ENCODE assay signal across 1 cellular context in the genomic region with DNA sequence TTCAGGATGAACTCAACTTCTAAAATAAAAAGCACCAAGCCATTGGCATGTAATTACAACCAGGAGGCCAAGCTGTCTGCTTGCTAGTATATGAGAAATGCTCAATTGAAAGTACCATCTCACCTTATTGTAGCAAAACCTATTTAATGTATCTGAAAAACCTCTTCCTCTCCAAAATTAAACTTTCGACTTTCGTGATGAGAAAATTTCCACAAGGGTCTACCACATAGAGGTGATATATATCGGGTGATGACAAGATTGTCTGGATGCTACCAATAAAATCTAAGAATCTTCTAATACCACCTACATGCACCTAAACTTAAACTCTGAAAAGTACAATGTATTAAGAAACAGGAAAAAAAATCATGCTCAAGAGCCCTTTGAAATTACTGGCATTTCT.
TF ChIP-seq lines count a peak whose summit lies in the region.

No MANE protein-coding gene starts in this region.

TF ChIP-seq in WTC11, 78 proteins besides CTCF, POLR2A, EP300 and RAD21 (continued from another document):
- no peak for TF ChIP-seq ERG (CRISPR knock-in tag; IDR thresholded peaks at IDR 0.05)
- TF ChIP-seq ATF2 (CRISPR knock-in tag; IDR thresholded peaks at IDR 0.05; ENCODE audit: borderline replicate concordance, low read depth) = no peak
- TF ChIP-seq, protein P1, sequence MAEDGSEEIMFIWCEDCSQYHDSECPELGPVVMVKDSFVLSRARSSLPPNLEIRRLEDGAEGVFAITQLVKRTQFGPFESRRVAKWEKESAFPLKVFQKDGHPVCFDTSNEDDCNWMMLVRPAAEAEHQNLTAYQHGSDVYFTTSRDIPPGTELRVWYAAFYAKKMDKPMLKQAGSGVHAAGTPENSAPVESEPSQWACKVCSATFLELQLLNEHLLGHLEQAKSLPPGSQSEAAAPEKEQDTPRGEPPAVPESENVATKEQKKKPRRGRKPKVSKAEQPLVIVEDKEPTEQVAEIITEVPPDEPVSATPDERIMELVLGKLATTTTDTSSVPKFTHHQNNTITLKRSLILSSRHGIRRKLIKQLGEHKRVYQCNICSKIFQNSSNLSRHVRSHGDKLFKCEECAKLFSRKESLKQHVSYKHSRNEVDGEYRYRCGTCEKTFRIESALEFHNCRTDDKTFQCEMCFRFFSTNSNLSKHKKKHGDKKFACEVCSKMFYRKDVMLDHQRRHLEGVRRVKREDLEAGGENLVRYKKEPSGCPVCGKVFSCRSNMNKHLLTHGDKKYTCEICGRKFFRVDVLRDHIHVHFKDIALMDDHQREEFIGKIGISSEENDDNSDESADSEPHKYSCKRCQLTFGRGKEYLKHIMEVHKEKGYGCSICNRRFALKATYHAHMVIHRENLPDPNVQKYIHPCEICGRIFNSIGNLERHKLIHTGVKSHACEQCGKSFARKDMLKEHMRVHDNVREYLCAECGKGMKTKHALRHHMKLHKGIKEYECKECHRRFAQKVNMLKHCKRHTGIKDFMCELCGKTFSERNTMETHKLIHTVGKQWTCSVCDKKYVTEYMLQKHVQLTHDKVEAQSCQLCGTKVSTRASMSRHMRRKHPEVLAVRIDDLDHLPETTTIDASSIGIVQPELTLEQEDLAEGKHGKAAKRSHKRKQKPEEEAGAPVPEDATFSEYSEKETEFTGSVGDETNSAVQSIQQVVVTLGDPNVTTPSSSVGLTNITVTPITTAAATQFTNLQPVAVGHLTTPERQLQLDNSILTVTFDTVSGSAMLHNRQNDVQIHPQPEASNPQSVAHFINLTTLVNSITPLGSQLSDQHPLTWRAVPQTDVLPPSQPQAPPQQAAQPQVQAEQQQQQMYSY (CRISPR knock-in tag; IDR thresholded peaks at IDR 0.05) = no peak
- TF ChIP-seq, protein P2, sequence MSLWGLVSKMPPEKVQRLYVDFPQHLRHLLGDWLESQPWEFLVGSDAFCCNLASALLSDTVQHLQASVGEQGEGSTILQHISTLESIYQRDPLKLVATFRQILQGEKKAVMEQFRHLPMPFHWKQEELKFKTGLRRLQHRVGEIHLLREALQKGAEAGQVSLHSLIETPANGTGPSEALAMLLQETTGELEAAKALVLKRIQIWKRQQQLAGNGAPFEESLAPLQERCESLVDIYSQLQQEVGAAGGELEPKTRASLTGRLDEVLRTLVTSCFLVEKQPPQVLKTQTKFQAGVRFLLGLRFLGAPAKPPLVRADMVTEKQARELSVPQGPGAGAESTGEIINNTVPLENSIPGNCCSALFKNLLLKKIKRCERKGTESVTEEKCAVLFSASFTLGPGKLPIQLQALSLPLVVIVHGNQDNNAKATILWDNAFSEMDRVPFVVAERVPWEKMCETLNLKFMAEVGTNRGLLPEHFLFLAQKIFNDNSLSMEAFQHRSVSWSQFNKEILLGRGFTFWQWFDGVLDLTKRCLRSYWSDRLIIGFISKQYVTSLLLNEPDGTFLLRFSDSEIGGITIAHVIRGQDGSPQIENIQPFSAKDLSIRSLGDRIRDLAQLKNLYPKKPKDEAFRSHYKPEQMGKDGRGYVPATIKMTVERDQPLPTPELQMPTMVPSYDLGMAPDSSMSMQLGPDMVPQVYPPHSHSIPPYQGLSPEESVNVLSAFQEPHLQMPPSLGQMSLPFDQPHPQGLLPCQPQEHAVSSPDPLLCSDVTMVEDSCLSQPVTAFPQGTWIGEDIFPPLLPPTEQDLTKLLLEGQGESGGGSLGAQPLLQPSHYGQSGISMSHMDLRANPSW (CRISPR knock-in tag; conservative IDR thresholded peaks at IDR 0.05; ENCODE audit: low read depth) = no peak
- TF ChIP-seq, protein P3, sequence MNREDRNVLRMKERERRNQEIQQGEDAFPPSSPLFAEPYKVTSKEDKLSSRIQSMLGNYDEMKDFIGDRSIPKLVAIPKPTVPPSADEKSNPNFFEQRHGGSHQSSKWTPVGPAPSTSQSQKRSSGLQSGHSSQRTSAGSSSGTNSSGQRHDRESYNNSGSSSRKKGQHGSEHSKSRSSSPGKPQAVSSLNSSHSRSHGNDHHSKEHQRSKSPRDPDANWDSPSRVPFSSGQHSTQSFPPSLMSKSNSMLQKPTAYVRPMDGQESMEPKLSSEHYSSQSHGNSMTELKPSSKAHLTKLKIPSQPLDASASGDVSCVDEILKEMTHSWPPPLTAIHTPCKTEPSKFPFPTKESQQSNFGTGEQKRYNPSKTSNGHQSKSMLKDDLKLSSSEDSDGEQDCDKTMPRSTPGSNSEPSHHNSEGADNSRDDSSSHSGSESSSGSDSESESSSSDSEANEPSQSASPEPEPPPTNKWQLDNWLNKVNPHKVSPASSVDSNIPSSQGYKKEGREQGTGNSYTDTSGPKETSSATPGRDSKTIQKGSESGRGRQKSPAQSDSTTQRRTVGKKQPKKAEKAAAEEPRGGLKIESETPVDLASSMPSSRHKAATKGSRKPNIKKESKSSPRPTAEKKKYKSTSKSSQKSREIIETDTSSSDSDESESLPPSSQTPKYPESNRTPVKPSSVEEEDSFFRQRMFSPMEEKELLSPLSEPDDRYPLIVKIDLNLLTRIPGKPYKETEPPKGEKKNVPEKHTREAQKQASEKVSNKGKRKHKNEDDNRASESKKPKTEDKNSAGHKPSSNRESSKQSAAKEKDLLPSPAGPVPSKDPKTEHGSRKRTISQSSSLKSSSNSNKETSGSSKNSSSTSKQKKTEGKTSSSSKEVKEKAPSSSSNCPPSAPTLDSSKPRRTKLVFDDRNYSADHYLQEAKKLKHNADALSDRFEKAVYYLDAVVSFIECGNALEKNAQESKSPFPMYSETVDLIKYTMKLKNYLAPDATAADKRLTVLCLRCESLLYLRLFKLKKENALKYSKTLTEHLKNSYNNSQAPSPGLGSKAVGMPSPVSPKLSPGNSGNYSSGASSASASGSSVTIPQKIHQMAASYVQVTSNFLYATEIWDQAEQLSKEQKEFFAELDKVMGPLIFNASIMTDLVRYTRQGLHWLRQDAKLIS (CRISPR knock-in tag; IDR thresholded peaks at IDR 0.05; ENCODE audit: borderline replicate concordance) = no peak
- no peak for TF ChIP-seq NR2C2 (CRISPR knock-in tag; IDR thresholded peaks at IDR 0.05)
- TF ChIP-seq PRRX2 (CRISPR knock-in tag; IDR thresholded peaks at IDR 0.05) = no peak
- TF ChIP-seq, protein P4, sequence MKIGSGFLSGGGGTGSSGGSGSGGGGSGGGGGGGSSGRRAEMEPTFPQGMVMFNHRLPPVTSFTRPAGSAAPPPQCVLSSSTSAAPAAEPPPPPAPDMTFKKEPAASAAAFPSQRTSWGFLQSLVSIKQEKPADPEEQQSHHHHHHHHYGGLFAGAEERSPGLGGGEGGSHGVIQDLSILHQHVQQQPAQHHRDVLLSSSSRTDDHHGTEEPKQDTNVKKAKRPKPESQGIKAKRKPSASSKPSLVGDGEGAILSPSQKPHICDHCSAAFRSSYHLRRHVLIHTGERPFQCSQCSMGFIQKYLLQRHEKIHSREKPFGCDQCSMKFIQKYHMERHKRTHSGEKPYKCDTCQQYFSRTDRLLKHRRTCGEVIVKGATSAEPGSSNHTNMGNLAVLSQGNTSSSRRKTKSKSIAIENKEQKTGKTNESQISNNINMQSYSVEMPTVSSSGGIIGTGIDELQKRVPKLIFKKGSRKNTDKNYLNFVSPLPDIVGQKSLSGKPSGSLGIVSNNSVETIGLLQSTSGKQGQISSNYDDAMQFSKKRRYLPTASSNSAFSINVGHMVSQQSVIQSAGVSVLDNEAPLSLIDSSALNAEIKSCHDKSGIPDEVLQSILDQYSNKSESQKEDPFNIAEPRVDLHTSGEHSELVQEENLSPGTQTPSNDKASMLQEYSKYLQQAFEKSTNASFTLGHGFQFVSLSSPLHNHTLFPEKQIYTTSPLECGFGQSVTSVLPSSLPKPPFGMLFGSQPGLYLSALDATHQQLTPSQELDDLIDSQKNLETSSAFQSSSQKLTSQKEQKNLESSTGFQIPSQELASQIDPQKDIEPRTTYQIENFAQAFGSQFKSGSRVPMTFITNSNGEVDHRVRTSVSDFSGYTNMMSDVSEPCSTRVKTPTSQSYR (CRISPR knock-in tag; IDR thresholded peaks at IDR 0.05) = no peak
- no peak for TF ChIP-seq SP1 (CRISPR knock-in tag; conservative IDR thresholded peaks at IDR 0.05)
- TF ChIP-seq NR1H2 (CRISPR knock-in tag; IDR thresholded peaks at IDR 0.05) = no peak
- TF ChIP-seq, protein P5, sequence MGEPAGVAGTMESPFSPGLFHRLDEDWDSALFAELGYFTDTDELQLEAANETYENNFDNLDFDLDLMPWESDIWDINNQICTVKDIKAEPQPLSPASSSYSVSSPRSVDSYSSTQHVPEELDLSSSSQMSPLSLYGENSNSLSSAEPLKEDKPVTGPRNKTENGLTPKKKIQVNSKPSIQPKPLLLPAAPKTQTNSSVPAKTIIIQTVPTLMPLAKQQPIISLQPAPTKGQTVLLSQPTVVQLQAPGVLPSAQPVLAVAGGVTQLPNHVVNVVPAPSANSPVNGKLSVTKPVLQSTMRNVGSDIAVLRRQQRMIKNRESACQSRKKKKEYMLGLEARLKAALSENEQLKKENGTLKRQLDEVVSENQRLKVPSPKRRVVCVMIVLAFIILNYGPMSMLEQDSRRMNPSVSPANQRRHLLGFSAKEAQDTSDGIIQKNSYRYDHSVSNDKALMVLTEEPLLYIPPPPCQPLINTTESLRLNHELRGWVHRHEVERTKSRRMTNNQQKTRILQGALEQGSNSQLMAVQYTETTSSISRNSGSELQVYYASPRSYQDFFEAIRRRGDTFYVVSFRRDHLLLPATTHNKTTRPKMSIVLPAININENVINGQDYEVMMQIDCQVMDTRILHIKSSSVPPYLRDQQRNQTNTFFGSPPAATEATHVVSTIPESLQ (CRISPR knock-in tag; IDR thresholded peaks at IDR 0.05) = no peak
- TF ChIP-seq ELF4 (CRISPR knock-in tag; IDR thresholded peaks at IDR 0.05; ENCODE audit: low read depth) = no peak
- TF ChIP-seq USF1 (CRISPR knock-in tag; IDR thresholded peaks at IDR 0.05) = no peak
